ENCODE assay signal across 28 cellular contexts in genomic region chr1:177257596-177257995, GRCh38.
"Had no signal": no experiment of that assay in that cellular context is flagged by ENCODE, and none has a peak within 500 bp of the region (broad histone marks: within the 10 kb centered on the region; RNA-seq: fewer than 3 reads in every experiment).

No MANE protein-coding gene starts in this region.

- H3K4me1 ChIP-seq: prostate gland had no signal

- H3K27ac ChIP-seq: heart right ventricle, left lung, lower lobe of right lung, pancreas, prostate gland, sigmoid colon, upper lobe of left lung, vagina had no signal

- H3K27ac Mint-ChIP-seq: mesothelial cell of epicardium; naive B cell; natural killer cell; stimulated activated effector memory CD8-positive, alpha-beta T cell treated with anti-CD3 and anti-CD28 coated beads, Interleukin-12 subunit alpha, Interleukin-12 subunit beta, amount 100 ng/mL, for 72 hours; stimulated activated naive CD8-positive, alpha-beta T cell treated with anti-CD3 and anti-CD28 coated beads, Interleukin-15, Interleukin-2, amounts not matched to agents 100 ng/mL and 50 ng/mL, for 24 hours had no signal

- ATAC-seq: left lung; lower lobe of right lung; natural killer cell; stimulated activated effector memory CD8-positive, alpha-beta T cell treated with anti-CD3 and anti-CD28 coated beads, Interleukin-12 subunit alpha, Interleukin-12 subunit beta, amount 100 ng/mL, for 72 hours had no signal

- H3K9me3 Mint-ChIP-seq: mesothelial cell of epicardium had no signal

- H3K4me3 ChIP-seq: heart right ventricle, left lung, lower lobe of right lung, pancreas, prostate gland, sigmoid colon, tibial nerve, upper lobe of left lung, vagina had no signal

- H3K27me3 ChIP-seq: left lung, pancreas, sigmoid colon, tibial nerve, upper lobe of left lung, vagina had no signal

- H3K4me3 Mint-ChIP-seq: mesothelial cell of epicardium; naive B cell; natural killer cell; stimulated activated effector memory CD8-positive, alpha-beta T cell treated with anti-CD3 and anti-CD28 coated beads, Interleukin-12 subunit alpha, Interleukin-12 subunit beta, amount 100 ng/mL, for 72 hours; stimulated activated naive CD8-positive, alpha-beta T cell treated with anti-CD3 and anti-CD28 coated beads, Interleukin-15, Interleukin-2, amounts not matched to agents 100 ng/mL and 50 ng/mL, for 24 hours had no signal

- H3K36me3 Mint-ChIP-seq: mesothelial cell of epicardium; naive B cell; natural killer cell; stimulated activated effector memory CD8-positive, alpha-beta T cell treated with anti-CD3 and anti-CD28 coated beads, Interleukin-12 subunit alpha, Interleukin-12 subunit beta, amount 100 ng/mL, for 72 hours had no signal

- H3K9me3 ChIP-seq: heart right ventricle, left lung, lower lobe of right lung, pancreas, prostate gland, sigmoid colon, tibial nerve, upper lobe of left lung, vagina had no signal

- H3K36me3 ChIP-seq: heart right ventricle, left lung, lower lobe of right lung, pancreas, prostate gland, sigmoid colon, tibial nerve, upper lobe of left lung, vagina had no signal

- DNase-seq: heart right ventricle; hippocampal formation; kidney glomerular epithelial cell; left cardiac atrium; lower lobe of right lung; mammary epithelial cell; mesendoderm; naive B cell; natural killer cell; nucleus accumbens; posterior cingulate gyrus; right cardiac atrium; sigmoid colon; stimulated activated CD4-positive, alpha-beta T cell treated with anti-CD3 and anti-CD28 coated beads, Interleukin-12 subunit alpha, Interleukin-12 subunit beta, amount 100 ng/mL, for 4 hours; stimulated activated CD4-positive, alpha-beta T cell treated with anti-CD3 and anti-CD28 coated beads, Interleukin-15, amount 100 ng/mL, for 24 hours; stimulated activated CD4-positive, alpha-beta T cell treated with anti-CD3 and anti-CD28 coated beads, Interleukin-4, amount 100 ng/mL, for 24 hours; stimulated activated naive CD4-positive, alpha-beta T cell; substantia nigra had no signal

- FAIRE-seq: keratinocyte, pancreas had no signal

- H3K4me1 Mint-ChIP-seq: naive B cell; natural killer cell; stimulated activated effector memory CD8-positive, alpha-beta T cell treated with anti-CD3 and anti-CD28 coated beads, Interleukin-12 subunit alpha, Interleukin-12 subunit beta, amount 100 ng/mL, for 72 hours had no signal
